In the genomic region with DNA sequence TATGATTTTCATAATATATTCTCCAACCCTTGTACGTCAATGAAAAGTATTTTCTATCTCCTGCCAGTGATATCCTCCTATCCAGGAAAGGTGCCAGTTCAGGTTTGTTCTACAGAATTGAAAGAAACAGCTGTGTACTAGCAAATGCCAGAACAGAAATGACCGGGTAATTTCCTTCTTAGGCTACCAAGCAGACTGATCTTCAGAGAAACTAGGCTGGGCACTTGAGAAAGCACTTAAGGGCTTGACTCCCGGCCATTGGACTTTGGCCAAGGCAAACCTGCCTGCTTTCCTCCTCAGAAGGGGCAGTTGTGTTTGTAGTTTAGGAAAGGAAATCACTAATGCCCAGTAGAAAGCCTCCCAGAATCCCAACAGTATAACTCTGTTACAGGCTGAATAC, we compare ENCODE assay signal across 11 cellular contexts. TPM values are rescaled to one million over a fixed set of nuclear protein-coding genes. Genes with fewer than 3 reads are reported as not detected.
DNase-seq lines count a peak whose midpoint lies in the region; ATAC-seq and TF ChIP-seq lines count a peak whose summit lies in the region.
"Had no signal": no experiment of that assay in that cellular context is flagged by ENCODE, and none has a peak within 500 bp of the region (broad histone marks: within the 10 kb centered on the region; RNA-seq: fewer than 3 reads in every experiment).

No MANE protein-coding gene starts in this region.

- H3K27me3 ChIP-seq in RWPE2 (ENCODE audit: insufficient read depth, poor library complexity, severe bottlenecking), result no peaks in the 10 kb centered on the region
- H3K27me3 ChIP-seq in right lobe of liver, result no peaks in the 10 kb centered on the region
- H3K27me3 ChIP-seq in dorsolateral prefrontal cortex, result no peaks in the 10 kb centered on the region

- H3K4me3 ChIP-seq in RWPE2 (ENCODE audit: severe bottlenecking), result no peak overlapping the region
- no peak overlapping the region for H3K4me3 ChIP-seq in fibroblast of villous mesenchyme (ENCODE audit: low read depth, low read length)
- H3K4me3 ChIP-seq in right lobe of liver, result no peak overlapping the region
- no peak overlapping the region for H3K4me3 ChIP-seq in dorsolateral prefrontal cortex
- H3K4me3 ChIP-seq: SK-N-MC had no signal

- 64% methylated on average over 3 of the region's 3 CpGs for WGBS in right lobe of liver (ENCODE audit: insufficient coverage, low coverage, low lambda C conversion rate, missing lambda C conversion rate)

- H3K27ac ChIP-seq in RWPE2 (ENCODE audit: poor library complexity, severe bottlenecking), result peak overlapping the region; percentile 88
- no peak overlapping the region for H3K27ac ChIP-seq in right lobe of liver
- H3K27ac ChIP-seq in dorsolateral prefrontal cortex, result no peak overlapping the region
- H3K27ac ChIP-seq: SK-N-MC had no signal

- H3K9me3 ChIP-seq in RWPE2 (ENCODE audit: severe bottlenecking), result no peaks in the 10 kb centered on the region
- no peaks in the 10 kb centered on the region for H3K9me3 ChIP-seq in right lobe of liver

- H3K4me1 ChIP-seq in RWPE2 (ENCODE audit: insufficient read depth, poor library complexity, severe bottlenecking) (peaks cover 23% of the 10 kb centered on the region), right lobe of liver (no peaks in the 10 kb centered on the region)

- TF ChIP-seq POLR2A in right lobe of liver (IDR thresholded peaks at IDR 0.05), result no peak

- ATAC-seq in RWPE2 (ENCODE audit: low read depth) (peak; percentile 64), sciatic nerve (peak; percentile 57), GM21390 (IDR thresholded peaks at IDR 0.05; ENCODE audit: unreplicated experiment) (no peak), right lobe of liver (no peak)

- H3K36me3 ChIP-seq in RWPE2 (ENCODE audit: low read depth) (no peaks in the 10 kb centered on the region), right lobe of liver (no peaks in the 10 kb centered on the region)

- DNase-seq in HT-29 (ENCODE audit: low spot score), result peak; percentile 42
- DNase-seq in RWPE2 (ENCODE audit: low spot score), result no peak
- peak; percentile 36 for DNase-seq in fibroblast of villous mesenchyme (ENCODE audit: low read depth)
- peak; percentile 60 for DNase-seq in sciatic nerve (ENCODE audit: low spot score)
- no peak for DNase-seq in NCI-H146 (lab: John Stamatoyannopoulos, UW)
- DNase-seq in right lobe of liver, result no peak
- DNase-seq in dorsolateral prefrontal cortex, result no peak
- DNase-seq: DND-41, NCI-H1436 had no signal

- intact Hi-C loops in sciatic nerve (cut with DNase I), result no loop called here
- intact Hi-C loops in right lobe of liver (cut with DNase I), result no loop called here
- intact Hi-C loops in dorsolateral prefrontal cortex (cut with DNase I), result no loop called here

- TF ChIP-seq CTCF in RWPE2 (IDR thresholded peaks at IDR 0.05; ENCODE audit: poor library complexity, severe bottlenecking), result no peak
- no peak for TF ChIP-seq CTCF in fibroblast of villous mesenchyme (IDR thresholded peaks at IDR 0.05; ENCODE audit: insufficient read depth, low read depth, low read length)
- TF ChIP-seq CTCF in right lobe of liver (IDR thresholded peaks at IDR 0.05), result no peak
- TF ChIP-seq CTCF in dorsolateral prefrontal cortex (IDR thresholded peaks at IDR 0.05 in 54 of 56, conservative IDR thresholded peaks at IDR 0.05 in 2 of 56; ENCODE audit: low read depth in 1 of 56, partially characterized antibody in 56 of 56), result no peak

RNA-seq across cellular contexts. Expression of a gene that starts 42.9 kb away (rescaled TPM):
- total RNA-seq in HT-29 (2014; rRNA removed; shearing (Covaris generic)), result 0.21 TPM in 1 of 2 replicates, not detected in the other
- 693 and 717 TPM in 2 replicates for total RNA-seq in fibroblast of villous mesenchyme
- total RNA-seq in sciatic nerve, result 45.7 TPM
- total RNA-seq in right lobe of liver, result 10 to 100 TPM in 1 of 6 experiments, 1 to 10 TPM in 5; 5.7 to 17.6 (median 8.6) TPM
- 10 to 100 TPM in 118 of 120 experiments, 1 to 10 TPM in 2; 4.7 to 71.0 (median 25.4) TPM for total RNA-seq in dorsolateral prefrontal cortex

Comparison
In these comparisons a context has a peak if more than half of its experiments do, and no peak if none do; other contexts are left out.
1. DNase-seq: peak in HT-29 (single experiment), fibroblast of villous mesenchyme (single experiment) and sciatic nerve (single experiment); none in RWPE2 (single experiment), NCI-H146 (single experiment), right lobe of liver (0 of 3) and dorsolateral prefrontal cortex (0 of 10).
2. ATAC-seq: peak in RWPE2 (single experiment) and sciatic nerve (single experiment); none in GM21390 (single experiment) and right lobe of liver (0 of 4).